Comparison of ENCODE assay signal across 11 cellular contexts in the genomic region with DNA sequence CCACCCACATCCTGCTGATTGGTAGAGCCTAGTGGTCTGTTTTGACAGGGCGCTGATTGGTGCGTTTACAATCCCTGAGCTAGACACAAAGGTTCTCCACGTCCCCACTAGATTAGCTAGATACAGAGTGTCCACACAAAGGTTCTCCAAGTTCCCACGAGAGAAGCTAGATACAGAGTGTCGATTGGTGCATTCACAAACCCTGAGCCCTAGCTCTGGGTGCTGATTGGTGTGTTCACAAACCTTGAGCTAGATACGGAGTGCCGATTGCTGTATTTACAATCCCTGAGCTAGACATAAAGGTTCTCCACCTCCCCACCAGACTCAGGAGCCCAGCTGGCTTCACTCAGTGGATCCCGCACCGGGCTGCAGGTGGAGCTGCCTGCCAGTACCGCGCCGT. TPM values are rescaled to one million over a fixed set of nuclear protein-coding genes. Genes with fewer than 3 reads are reported as not detected.
DNase-seq lines count a peak whose midpoint lies in the region; ATAC-seq and TF ChIP-seq lines count a peak whose summit lies in the region.
"Not testable (repeated sequence)": the region's sequence is repeated elsewhere in the genome, so short reads cannot be mapped to it uniquely, and the experiment has no call there.
"Had no signal": no experiment of that assay in that cellular context is flagged by ENCODE, and none has a peak within 500 bp of the region (broad histone marks: within the 10 kb centered on the region; RNA-seq: fewer than 3 reads in every experiment).

No MANE protein-coding gene starts in this region.

- H3K27ac Mint-ChIP-seq in endodermal cell, result peak overlapping the region; percentile 73

- not testable (repeated sequence) for DNase-seq in LNCaP clone FGC (ENCODE audit: low read depth); PC-3; endodermal cell
- DNase-seq in NCI-H510A (lab: John Stamatoyannopoulos, UW), result peak; percentile 22

- not testable (repeated sequence) for H3K36me3 ChIP-seq in PC-3 (ENCODE audit: low read depth, low read length); endodermal cell (ENCODE audit: control insufficient read depth, insufficient read depth, low read length)

- not testable (repeated sequence) for H3K9me2 ChIP-seq in PC-3 (replicated peaks; ENCODE audit: low read length)

- H3K27me3 ChIP-seq in PC-3 (ENCODE audit: low read length), result peaks cover 21% of the 10 kb centered on the region
- not testable (repeated sequence) for H3K27me3 ChIP-seq in endodermal cell (ENCODE audit: control insufficient read depth, insufficient read depth, low read length, poor library complexity, severe bottlenecking)

- not testable (repeated sequence) for H3K4me1 ChIP-seq in PC-3 (ENCODE audit: insufficient read depth, low read length); endodermal cell (ENCODE audit: control insufficient read depth, insufficient read depth, low read length)

- WGBS in endodermal cell (ENCODE audit: insufficient coverage in 1 of 2, insufficient read length in 1 of 2), 2 experiments, result 96 to 97% methylated on average over 6 to 12 of the region's 12 CpGs

- not testable (repeated sequence) for BruUV-seq in PC-3 (replicated peaks; lab: Mats Ljungman, UMichigan)

- peak overlapping the region; percentile 6 for H3K4me3 Mint-ChIP-seq in endodermal cell

- TF ChIP-seq CTCF in 22Rv1 (IDR thresholded peaks at IDR 0.05); LNCaP clone FGC (IDR thresholded peaks at IDR 0.05; ENCODE audit: control insufficient read depth, extremely low read depth, insufficient read depth); PC-3 (conservative IDR thresholded peaks at IDR 0.05; ENCODE audit: low read depth, low read length); endodermal cell (conservative IDR thresholded peaks at IDR 0.05): not testable (repeated sequence)

- peaks cover 53% of the 10 kb centered on the region for H3K4me1 Mint-ChIP-seq in endodermal cell

- H3K27me3 Mint-ChIP-seq in endodermal cell (ENCODE audit: insufficient read depth), result peaks cover 59% of the 10 kb centered on the region

- H3K9me3 ChIP-seq in PC-3 (ENCODE audit: low read length), result not testable (repeated sequence)
- H3K9me3 ChIP-seq in endodermal cell (ENCODE audit: control insufficient read depth, low read length), result peaks cover 14% of the 10 kb centered on the region

- not testable (repeated sequence) for ATAC-seq in PC-3

- peaks cover 18% of the 10 kb centered on the region for H3K9me3 Mint-ChIP-seq in endodermal cell

- H3K79me2 ChIP-seq in PC-3 (ENCODE audit: low read length), result not testable (repeated sequence)

- peak overlapping the region; percentile 82 for H3K27ac ChIP-seq in 22Rv1
- H3K27ac ChIP-seq in PC-3 (ENCODE audit: low read length); endodermal cell (ENCODE audit: low read depth, low read length): not testable (repeated sequence)

- not testable (repeated sequence) for H4K20me1 ChIP-seq in PC-3 (ENCODE audit: low read length)

- H3K9ac ChIP-seq in PC-3 (ENCODE audit: low read length); endodermal cell (ENCODE audit: extremely low read depth, low read length, poor library complexity, severe bottlenecking): not testable (repeated sequence)

- H3F3A ChIP-seq in PC-3 (ENCODE audit: low read length, unreplicated experiment), result not testable (repeated sequence)

- intact Hi-C loops in PC-3 (cut with micrococcal nuclease), result not testable (repeated sequence)

- H2AFZ ChIP-seq in PC-3 (ENCODE audit: low read length), result peak overlapping the region; percentile 69

- CTCF ChIA-PET in PC-3 (lab: Charles Lee), result not testable (repeated sequence)

- not testable (repeated sequence) for H3K36me3 Mint-ChIP-seq in endodermal cell (ENCODE audit: low read depth)

- POLR2A ChIA-PET in PC-3 (lab: Charles Lee; ENCODE audit: unreplicated experiment), result not testable (repeated sequence)

- H3K4me2 ChIP-seq in PC-3 (ENCODE audit: low read length), result peak overlapping the region; percentile 63; the same call in 1 of the 2 replicates

- H3K4me3 ChIP-seq in LNCaP clone FGC (ENCODE audit: low read depth, low read length), result peak overlapping the region; percentile 59
- peak overlapping the region; percentile 59; the same call in 1 of the 2 replicates for H3K4me3 ChIP-seq in PC-3 (ENCODE audit: low read length)
- H3K4me3 ChIP-seq in endodermal cell (ENCODE audit: low read length), result not testable (repeated sequence)

RNA-seq across cellular contexts. Expression of gene OR10D3, which starts 12.8 kb away (rescaled TPM):
- total RNA-seq in PC-3 (2014; rRNA removed) (0.15 and 0.29 TPM in 2 replicates), endodermal cell (under 1 TPM in 1 of 2 donors, not detected in 1; 0.37 TPM)
- not detected for polyA plus RNA-seq in endodermal cell (2013, experiment 1 of 2)
- polyA plus RNA-seq in endodermal cell (2013, experiment 2 of 2), result not detected
- total RNA-seq: A673; Caco-2; Calu3; CD4-positive, alpha-beta T cell; CD8-positive, alpha-beta T cell had no signal
- polyA plus RNA-seq: AG04450 had no signal

RNA-seq across cellular contexts. Expression of gene VWA5A, which starts 55.1 kb away (rescaled TPM):
- 0.17 TPM in 1 of 2 replicates, not detected in the other for total RNA-seq in PC-3 (2014; rRNA removed)
- 10 to 100 TPM; 38.3 to 65.4 TPM for total RNA-seq in endodermal cell
- 20.8 TPM for polyA plus RNA-seq in endodermal cell (2013, experiment 1 of 2)
- polyA plus RNA-seq in endodermal cell (2013, experiment 2 of 2), result 18.0 TPM

Comparison
In these comparisons a context has a peak if more than half of its experiments do, and no peak if none do; other contexts are left out.
1. RNA of gene VWA5A, which starts 55.1 kb away (total RNA-seq): 38.3 to 65.4 TPM in endodermal cell; 0.17 TPM in PC-3; every median in the first group is over 10 times any median in the second.